ENCODE assay signal across 22 cellular contexts in the genomic region with DNA sequence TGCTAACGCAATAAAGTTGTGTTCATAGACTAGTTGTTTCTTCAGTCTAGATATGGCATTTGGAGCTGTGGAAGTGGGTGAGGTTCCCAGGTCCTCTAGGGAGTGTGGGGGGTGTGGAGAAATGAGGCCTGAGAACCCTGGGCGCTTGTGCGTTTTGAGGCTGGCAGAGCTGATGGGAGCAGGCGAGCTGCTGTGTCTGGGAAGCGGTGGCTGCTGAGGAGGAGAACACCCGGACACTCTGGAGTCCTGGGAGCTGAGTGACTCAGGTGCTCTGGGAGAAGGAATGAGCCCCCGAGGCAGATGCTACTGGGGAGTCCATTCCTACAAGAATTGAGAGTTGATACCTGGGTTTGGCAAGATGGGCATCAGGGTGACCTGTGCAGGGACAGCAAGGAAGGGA.
"Had no signal": no experiment of that assay in that cellular context is flagged by ENCODE, and none has a peak within 500 bp of the region (broad histone marks: within the 10 kb centered on the region; RNA-seq: fewer than 3 reads in every experiment).

No MANE protein-coding gene starts in this region.

- H3K27me3 ChIP-seq: breast epithelium, SJCRH30 had no signal

- H3K9me3 ChIP-seq: breast epithelium, SJCRH30, SK-N-SH had no signal

- H3K4me3 ChIP-seq: breast epithelium, K562, SJCRH30 had no signal

- DNase-seq: activated CD4-positive, alpha-beta T cell treated with anti-CD3 and anti-CD28 coated beads for 4 hours; activated naive CD4-positive, alpha-beta T cell treated with anti-CD3 and anti-CD28 coated beads, Interleukin-2, amount 50 U/mL, for 16 hours; activated T-cell treated with anti-CD3 and anti-CD28 coated beads for 4 hours; aorta; Karpas-422; MM.1S; NCI-H1105; NCI-H1436; NCI-H1694 treated with DMSO at 0.1 percent for 48 hours; NCI-H2029 treated with DMSO at 0.1 percent for 48 hours; NCI-H510A treated with DMSO at 0.1 percent for 48 hours; NCI-H69; NK-92 treated with Interleukin-12 subunit alpha and Interleukin-12 subunit beta, amount 100 ng/mL, for 24 hours; OCI-M1; RPMI8226; SJCRH30; SK-N-SH had no signal

- H3K4me1 ChIP-seq: breast epithelium, SJCRH30 had no signal

- H3K27ac ChIP-seq: breast epithelium, SJCRH30 had no signal

- ATAC-seq: activated CD4-positive, CD25-positive, alpha-beta regulatory T cell treated with anti-CD3 and anti-CD28 coated beads, Interleukin-2, amount 50 U/mL, for 24 hours; K562; Panc1; Right ventricle myocardium inferior had no signal
